13 cellular contexts compared by ENCODE assay signal in the genomic region with DNA sequence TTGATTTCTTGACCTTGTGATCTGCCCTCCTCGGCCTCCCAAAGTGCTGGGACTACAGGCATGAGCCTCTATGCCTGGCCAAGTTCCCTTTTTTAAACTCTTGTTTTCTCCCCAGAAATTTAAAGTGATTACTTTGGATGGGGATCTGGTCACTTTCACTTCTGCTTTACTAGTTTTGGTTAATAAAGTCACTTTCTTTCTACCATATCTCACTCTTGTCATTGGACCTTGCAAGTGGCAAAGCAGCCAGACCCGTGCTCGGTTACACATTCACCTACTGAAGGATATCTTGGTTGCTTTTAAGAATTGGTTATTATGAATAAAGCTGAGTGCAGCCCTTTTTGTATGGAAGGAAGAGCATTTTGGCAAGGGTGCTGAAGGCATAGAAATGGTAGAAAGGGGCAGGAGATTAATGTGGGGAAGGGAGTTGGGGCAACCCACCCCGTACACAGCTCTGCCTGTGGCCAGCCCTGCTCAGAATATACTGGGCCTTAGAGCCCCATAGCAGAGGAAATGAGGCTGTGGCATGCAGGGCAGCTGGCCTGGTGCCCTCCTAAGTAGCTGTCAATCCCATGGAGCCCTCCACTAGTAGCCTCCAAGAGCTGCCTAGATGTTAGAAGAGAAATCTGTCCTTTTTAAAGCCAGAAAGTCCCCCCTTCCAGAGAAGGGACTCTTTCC.
A peak's percentile ranks its signal among the peaks of the same experiment; 100 is the strongest.
DNase-seq lines count a peak whose midpoint lies in the region; ATAC-seq lines count a peak whose summit lies in the region.
"Had no signal": no experiment of that assay in that cellular context is flagged by ENCODE, and none has a peak within 500 bp of the region (broad histone marks: within the 10 kb centered on the region; RNA-seq: fewer than 3 reads in every experiment).

No MANE protein-coding gene starts in this region.

- H3K4me3 Mint-ChIP-seq in stimulated activated naive CD8-positive, alpha-beta T cell treated with anti-CD3 and anti-CD28 coated beads, Interleukin-15, amount 100 ng/mL, for 72 hours: no peak overlapping the region
- H3K4me3 Mint-ChIP-seq: brain had no signal

- DNase-seq in stimulated activated naive CD8-positive, alpha-beta T cell treated with anti-CD3 and anti-CD28 coated beads, Interleukin-15, amount 100 ng/mL, for 72 hours: no peak
- DNase-seq in stimulated activated naive CD8-positive, alpha-beta T cell treated with anti-CD3 and anti-CD28 coated beads, Interleukin-15, Interleukin-2, amounts not matched to agents 100 U/mL and 50 U/mL, for 24 hours: no peak
- DNase-seq in NAMALWA (ENCODE audit: low spot score): peak; percentile 19
- no peak for DNase-seq in caudate nucleus (lab: John Stamatoyannopoulos, UW)
- DNase-seq in C1 segment of cervical spinal cord (lab: John Stamatoyannopoulos, UW): no peak
- no peak for DNase-seq in AG20443 (ENCODE audit: low spot score)
- DNase-seq in NCI-H1092 treated with DMSO at 0.1 percent for 48 hours (lab: John Stamatoyannopoulos, UW): no peak
- DNase-seq: heart right ventricle, NCI-H2081 treated with DMSO at 0.1 percent for 48 hours had no signal

- no peak overlapping the region for H3K27ac ChIP-seq in caudate nucleus (ENCODE audit: low read depth, low read length)
- H3K27ac ChIP-seq: heart right ventricle, neutrophil had no signal

- H3K4me1 Mint-ChIP-seq in stimulated activated naive CD8-positive, alpha-beta T cell treated with anti-CD3 and anti-CD28 coated beads, Interleukin-15, amount 100 ng/mL, for 72 hours: peaks cover 64% of the 10 kb centered on the region
- H3K4me1 Mint-ChIP-seq: brain had no signal

- H3K27me3 Mint-ChIP-seq in stimulated activated naive CD8-positive, alpha-beta T cell treated with anti-CD3 and anti-CD28 coated beads, Interleukin-15, amount 100 ng/mL, for 72 hours: no peaks in the 10 kb centered on the region
- H3K27me3 Mint-ChIP-seq: brain had no signal

- H3K9me3 Mint-ChIP-seq in stimulated activated naive CD8-positive, alpha-beta T cell treated with anti-CD3 and anti-CD28 coated beads, Interleukin-15, amount 100 ng/mL, for 72 hours: peaks cover 4 to 14% of the 10 kb centered on the region in 2 donors

- peak; percentile 41 for ATAC-seq in stimulated activated naive CD8-positive, alpha-beta T cell treated with anti-CD3 and anti-CD28 coated beads, Interleukin-15, amount 100 ng/mL, for 72 hours
- ATAC-seq in stimulated activated naive CD8-positive, alpha-beta T cell treated with anti-CD3 and anti-CD28 coated beads, Interleukin-15, Interleukin-2, amounts not matched to agents 100 U/mL and 50 U/mL, for 24 hours: no peak
- ATAC-seq in HG02870 (IDR thresholded peaks at IDR 0.05; ENCODE audit: unreplicated experiment): peak; percentile 94
- ATAC-seq: HCT116 had no signal

- H3K27ac Mint-ChIP-seq in stimulated activated naive CD8-positive, alpha-beta T cell treated with anti-CD3 and anti-CD28 coated beads, Interleukin-15, amount 100 ng/mL, for 72 hours: peak overlapping the region in 1 of 2 donors; percentile 42
- H3K27ac Mint-ChIP-seq: brain had no signal
